In genomic region chr9:97186493-97186892, GRCh38 we compare ENCODE assay signal across 26 cellular contexts.
"Had no signal": no experiment of that assay in that cellular context is flagged by ENCODE, and none has a peak within 500 bp of the region (broad histone marks: within the 10 kb centered on the region; RNA-seq: fewer than 3 reads in every experiment).

No MANE protein-coding gene starts in this region.

- H3K4me3 ChIP-seq: hepatocyte, left ventricle myocardium inferior, lung, mucosa of descending colon, ovary, prostate gland, skin epidermis, stomach, thoracic aorta, tibial artery, upper lobe of right lung had no signal

- H3K4me2 ChIP-seq: hepatocyte had no signal

- H3K36me3 ChIP-seq: left ventricle myocardium inferior, ovary, prostate gland, stomach, thoracic aorta, tibial artery, upper lobe of right lung had no signal

- H3K79me2 ChIP-seq: hepatocyte had no signal

- DNase-seq: islet precursor cell; left ventricle myocardium inferior; midbrain; mucosa of descending colon; naive thymus-derived CD4-positive, alpha-beta T cell; ovary; retina; right cardiac atrium; stimulated activated CD4-positive, alpha-beta T cell treated with anti-CD3 and anti-CD28 coated beads, Interleukin-12 subunit alpha, Interleukin-12 subunit beta, amount 100 ng/mL, for 4 hours; stimulated activated CD4-positive, alpha-beta T cell treated with anti-CD3 and anti-CD28 coated beads, Interleukin-15, amount 100 ng/mL, for 24 hours; stimulated activated CD4-positive, alpha-beta T cell treated with anti-CD3 and anti-CD28 coated beads, Interleukin-2, amount 100 ng/mL, for 24 hours; stimulated activated CD4-positive, alpha-beta T cell treated with anti-CD3 and anti-CD28 coated beads, Interleukin-4, amount 100 ng/mL, for 1 hour; stimulated activated naive B cell treated with anti-CD40 and anti-IgM and Interleukin-4, amounts not matched to agents 10 μg/mL and 1 μg/mL and 100 μg/mL, for 72 hours; stimulated activated naive CD8-positive, alpha-beta T cell treated with anti-CD3 and anti-CD28 coated beads, Interleukin-15, Interleukin-2, amounts not matched to agents 100 U/mL and 50 U/mL, for 24 hours; stomach; tibial artery; trophoblast cell; upper lobe of right lung had no signal

- H2AFZ ChIP-seq: hepatocyte had no signal

- H3K27me3 ChIP-seq: hepatocyte, ovary, stomach, tibial artery, upper lobe of right lung had no signal

- FAIRE-seq: urothelium cell line had no signal

- H3K27ac ChIP-seq: hepatocyte, left ventricle myocardium inferior, ovary, prostate gland, skin epidermis, stomach, thoracic aorta, tibial artery, upper lobe of right lung had no signal

- H3K9me3 ChIP-seq: left ventricle myocardium inferior, mucosa of descending colon, ovary, prostate gland, stomach, thoracic aorta, tibial artery, upper lobe of right lung had no signal

- ATAC-seq: mucosa of descending colon; naive thymus-derived CD4-positive, alpha-beta T cell; natural killer cell treated with Interleukin-12 subunit alpha and Interleukin-12 subunit beta and Interleukin-15 and Interleukin-18, amount 100 ng/mL, for 72 hours; right cardiac atrium; sciatic nerve; stimulated activated naive B cell treated with anti-CD40 and anti-IgM and Interleukin-4, amounts not matched to agents 10 μg/mL and 1 μg/mL and 100 μg/mL, for 72 hours; stimulated activated naive CD8-positive, alpha-beta T cell treated with anti-CD3 and anti-CD28 coated beads, Interleukin-15, Interleukin-2, amounts not matched to agents 100 U/mL and 50 U/mL, for 24 hours; upper lobe of right lung had no signal

- H3K4me1 ChIP-seq: left ventricle myocardium inferior, prostate gland, stomach, upper lobe of right lung had no signal
